ENCODE assay signal across 8 cellular contexts in the genomic region with DNA sequence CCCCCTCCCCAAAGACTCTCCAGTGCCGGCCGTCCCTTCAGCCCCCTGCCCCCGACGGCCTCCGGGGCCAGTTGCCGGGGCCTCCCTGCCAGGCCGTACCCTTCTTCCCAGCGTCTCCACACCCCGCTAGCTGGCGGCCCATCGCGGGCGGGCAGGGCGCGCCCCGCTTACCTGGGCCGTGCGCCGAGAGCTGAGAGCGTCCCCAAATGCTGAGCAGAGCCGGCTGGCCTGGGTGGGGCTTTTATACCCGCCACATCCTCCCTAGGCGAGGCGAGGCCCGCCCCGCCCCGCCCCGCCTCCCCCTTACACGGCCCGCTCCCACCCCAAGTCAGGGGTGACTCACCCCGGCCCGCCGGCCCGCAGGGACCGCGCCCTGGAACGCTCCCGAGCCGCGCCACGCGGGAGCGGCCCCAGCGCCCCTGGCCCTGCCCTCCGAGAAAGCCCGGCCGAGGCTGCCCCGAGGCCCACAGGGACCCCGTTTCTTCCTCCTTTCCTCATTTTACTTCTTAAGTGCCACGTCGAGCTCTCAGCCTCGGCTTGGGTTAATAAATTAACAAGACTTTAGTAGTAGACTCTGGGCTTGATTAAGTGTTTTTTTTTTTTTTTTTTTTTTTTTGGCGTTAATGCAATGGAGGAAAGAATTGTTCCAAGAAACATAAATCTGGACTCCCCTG. TPM values are rescaled to one million over a fixed set of nuclear protein-coding genes. Genes with fewer than 3 reads are reported as not detected.
DNase-seq lines count a peak whose midpoint lies in the region; ATAC-seq lines count a peak whose summit lies in the region.

ANXA2 (minus strand) TSS at position 215 of the 674 bp plus-strand sequence. CDS start 11,911 bp downstream, outside the sequence.

- peak within 1 kb of the TSS; percentile 81 for H3K27ac ChIP-seq in effector memory CD4-positive, alpha-beta T cell (ENCODE audit: insufficient read depth, low read length, poor library complexity, severe bottlenecking)

- DNase-seq in NCI-H1694 treated with DMSO at 0.1 percent for 48 hours (lab: John Stamatoyannopoulos, UW) (peak; percentile 8), NCI-H1694 (lab: John Stamatoyannopoulos, UW) (no peak), NCI-H226 (peak; percentile 95), mesenteric fat pad (ENCODE audit: low spot score) (peak; percentile 95)
- peak; percentile 91 for DNase-seq in activated CD8-positive, alpha-beta T cell treated with anti-CD3 and anti-CD28 coated beads, Interleukin-2, amount 10 ng/mL, durations not matched to agents 7 days and 5 days
- peak; percentile 79 to 86 (median 80) for DNase-seq in effector memory CD4-positive, alpha-beta T cell
- peak; percentile 54 to 78 for DNase-seq in stimulated activated CD8-positive, alpha-beta memory T cell treated with anti-CD3 and anti-CD28 coated beads, Interleukin-4, amount 100 ng/mL, for 1 hour (ENCODE audit: low read depth in 2 of 2, low spot score in 1 of 2)

- H3K4me3 Mint-ChIP-seq in activated CD8-positive, alpha-beta T cell treated with anti-CD3 and anti-CD28 coated beads, Interleukin-2, amount 10 ng/mL, durations not matched to agents 7 days and 5 days = peak within 1 kb of the TSS; percentile 94

- peak; percentile 70 for ATAC-seq in HG02763 (IDR thresholded peaks at IDR 0.05; ENCODE audit: unreplicated experiment)
- peak; percentile 86 for ATAC-seq in activated CD8-positive, alpha-beta T cell treated with anti-CD3 and anti-CD28 coated beads, Interleukin-2, amount 10 ng/mL, durations not matched to agents 7 days and 5 days

- H3K4me1 ChIP-seq in effector memory CD4-positive, alpha-beta T cell (ENCODE audit: control insufficient read depth, insufficient read depth, low read length, poor library complexity, severe bottlenecking) = peaks cover 45% of the 10 kb centered on the region

- peaks cover 53% of the 10 kb centered on the region for H3K4me1 Mint-ChIP-seq in activated CD8-positive, alpha-beta T cell treated with anti-CD3 and anti-CD28 coated beads, Interleukin-2, amount 10 ng/mL, durations not matched to agents 7 days and 5 days (ENCODE audit: low read depth)

- H3K9me3 Mint-ChIP-seq in activated CD8-positive, alpha-beta T cell treated with anti-CD3 and anti-CD28 coated beads, Interleukin-2, amount 10 ng/mL, durations not matched to agents 7 days and 5 days (ENCODE audit: insufficient read depth) = no peaks in the 10 kb centered on the region

- peaks cover 6% of the 10 kb centered on the region for H3K27me3 Mint-ChIP-seq in activated CD8-positive, alpha-beta T cell treated with anti-CD3 and anti-CD28 coated beads, Interleukin-2, amount 10 ng/mL, durations not matched to agents 7 days and 5 days (ENCODE audit: low read depth)

- H3K36me3 Mint-ChIP-seq in activated CD8-positive, alpha-beta T cell treated with anti-CD3 and anti-CD28 coated beads, Interleukin-2, amount 10 ng/mL, durations not matched to agents 7 days and 5 days (ENCODE audit: low read depth) = peaks cover 43% of the 10 kb centered on the region

- H3K4me3 ChIP-seq in effector memory CD4-positive, alpha-beta T cell (ENCODE audit: insufficient read depth, low read depth, low read length, poor library complexity, severe bottlenecking) = peak within 1 kb of the TSS; percentile 87

- no peaks in the 10 kb centered on the region for H3K9me3 ChIP-seq in effector memory CD4-positive, alpha-beta T cell (ENCODE audit: control insufficient read depth, low read length)

- no peaks in the 10 kb centered on the region for H3K36me3 ChIP-seq in effector memory CD4-positive, alpha-beta T cell (ENCODE audit: control insufficient read depth, insufficient read depth, low read length)

- H3K27me3 ChIP-seq in effector memory CD4-positive, alpha-beta T cell (replicated peaks; ENCODE audit: control insufficient read depth, insufficient read depth, low read length, poor library complexity, severe bottlenecking) = no peaks in the 10 kb centered on the region

- H3K27ac Mint-ChIP-seq in activated CD8-positive, alpha-beta T cell treated with anti-CD3 and anti-CD28 coated beads, Interleukin-2, amount 10 ng/mL, durations not matched to agents 7 days and 5 days = peak within 1 kb of the TSS; percentile 97

- CTCF ChIA-PET in activated CD8-positive, alpha-beta T cell treated with anti-CD3 and anti-CD28 coated beads, Interleukin-2, amount 10 ng/mL, durations not matched to agents 7 days and 5 days (lab: Charles Lee) = interaction anchor here (0.7 to 1.1 kb wide), 4 partner anchors 11 to 188 kb away, joined by 3 to 4 read pairs (median 4); no protein-coding TSS in a partner anchor

- POLR2A ChIA-PET in activated CD8-positive, alpha-beta T cell treated with anti-CD3 and anti-CD28 coated beads, Interleukin-2, amount 10 ng/mL, durations not matched to agents 7 days and 5 days (lab: Charles Lee) = interaction anchor here (0.6 to 2.6 kb wide), 24 partner anchors 9 to 1727 kb away, joined by 3 to 20 read pairs (median 4); partner anchors contain the start of genes GTF2A2 and ICE2

RNA-seq across cellular contexts. Expression of gene ANXA2, which starts in this region (rescaled TPM):
- total RNA-seq in activated CD8-positive, alpha-beta T cell treated with anti-CD3 and anti-CD28 coated beads, Interleukin-2, amount 10 ng/mL, durations not matched to agents 7 days and 5 days = 100 to 1,000 TPM; 368 to 375 TPM
- 1,205 TPM for total RNA-seq in mesenteric fat pad
